In genomic region chr9:114684036-114684435, GRCh38 we compare ENCODE assay signal across 17 cellular contexts. TPM values are rescaled to one million over a fixed set of nuclear protein-coding genes. Genes with fewer than 3 reads are reported as not detected.
"Had no signal": no experiment of that assay in that cellular context is flagged by ENCODE, and none has a peak within 500 bp of the region (broad histone marks: within the 10 kb centered on the region; RNA-seq: fewer than 3 reads in every experiment).

No MANE protein-coding gene starts in this region.

- H3K4me3 Mint-ChIP-seq: activated CD8-positive, alpha-beta memory T cell treated with anti-CD3 and anti-CD28 coated beads, Interleukin-2, amount 10 ng/mL, durations not matched to agents 7 days and 5 days; T-helper 2 cell treated with Interferon-gamma antibody and Interleukin-4, amounts not matched to agents 5 μg/mL and 100 μg/mL, for 36 hours had no signal

- H3K27ac Mint-ChIP-seq: activated CD8-positive, alpha-beta memory T cell treated with anti-CD3 and anti-CD28 coated beads, Interleukin-2, amount 10 ng/mL, durations not matched to agents 7 days and 5 days; T-helper 2 cell treated with Interferon-gamma antibody and Interleukin-4, amounts not matched to agents 5 μg/mL and 100 μg/mL, for 36 hours had no signal

- DNase-seq: activated CD8-positive, alpha-beta memory T cell treated with anti-CD3 and anti-CD28 coated beads, Interleukin-2, amount 10 ng/mL, durations not matched to agents 7 days and 5 days; caudate nucleus; effector memory CD4-positive, alpha-beta T cell; kidney; left ventricle myocardium inferior; mesenchymal stem cell; SHP77 treated with DMSO at 0.1 percent for 48 hours; spleen; upper lobe of right lung had no signal

- ATAC-seq: activated CD4-positive, CD25-positive, alpha-beta regulatory T cell treated with anti-CD3 and anti-CD28 coated beads, Interleukin-2, amount 50 U/mL, for 24 hours; activated CD8-positive, alpha-beta memory T cell treated with anti-CD3 and anti-CD28 coated beads, Interleukin-2, amount 10 ng/mL, durations not matched to agents 7 days and 5 days; gastroesophageal sphincter; sciatic nerve; upper lobe of right lung had no signal

RNA-seq across cellular contexts. Expression of gene TEX48, which starts 2.0 kb away (rescaled TPM):
- total RNA-seq: epithelial cell of proximal tubule, gastroesophageal sphincter, kidney, left ventricle myocardium inferior, osteocyte, pulmonary artery endothelial cell, sciatic nerve, spleen, suprapubic skin, upper lobe of right lung had no signal

RNA-seq across cellular contexts. Expression of gene TEX53, which starts 26.4 kb away (rescaled TPM):
- total RNA-seq: activated CD8-positive, alpha-beta memory T cell treated with anti-CD3 and anti-CD28 coated beads, Interleukin-2, amount 10 ng/mL, durations not matched to agents 7 days and 5 days; epithelial cell of proximal tubule; gastroesophageal sphincter; kidney; left ventricle myocardium inferior; osteocyte; pulmonary artery endothelial cell; sciatic nerve; spleen; suprapubic skin; upper lobe of right lung had no signal
